In genomic region chr5:89071941-89072331, GRCh38 we compare ENCODE assay signal across 11 cellular contexts.
DNase-seq lines count a peak whose midpoint lies in the region; ATAC-seq and TF ChIP-seq lines count a peak whose summit lies in the region.
"Had no signal": no experiment of that assay in that cellular context is flagged by ENCODE, and none has a peak within 500 bp of the region (broad histone marks: within the 10 kb centered on the region; RNA-seq: fewer than 3 reads in every experiment).

No MANE protein-coding gene starts in this region.

- peak overlapping the region; percentile 53 for H3K9ac ChIP-seq in OCI-LY3 (ENCODE audit: low read length)

- ATAC-seq in GM18498 (IDR thresholded peaks at IDR 0.05; ENCODE audit: unreplicated experiment): peak; percentile 69
- ATAC-seq in HG02981 (IDR thresholded peaks at IDR 0.05; ENCODE audit: unreplicated experiment): peak; percentile 71

- no peaks in the 10 kb centered on the region for H3K79me2 ChIP-seq in OCI-LY3 (ENCODE audit: low read length)

- H4K20me1 ChIP-seq in OCI-LY3 (ENCODE audit: insufficient read depth, low read length): no peaks in the 10 kb centered on the region

- peak overlapping the region; percentile 63 for H3K4me2 ChIP-seq in OCI-LY3 (ENCODE audit: low read length)

- no peaks in the 10 kb centered on the region for H3K9me3 ChIP-seq in OCI-LY3 (ENCODE audit: insufficient read depth, low read length)

- DNase-seq in GM20000 (ENCODE audit: low spot score): peak; percentile 21
- no peak for DNase-seq in NCI-H69 (lab: John Stamatoyannopoulos, UW)
- DNase-seq in activated CD4-positive, alpha-beta T cell treated with anti-CD3 and anti-CD28 coated beads for 4 hours: no peak
- no peak for DNase-seq in nucleus accumbens (lab: John Stamatoyannopoulos, UW)
- DNase-seq in activated T-cell treated with anti-CD3 and anti-CD28 coated beads for 4 hours: no peak
- DNase-seq: amniotic stem cell, IMR-90, NCI-H2171 treated with DMSO at 0.1 percent for 48 hours had no signal

- H3K36me3 ChIP-seq in OCI-LY3 (replicated peaks; ENCODE audit: low read depth, low read length): no peaks in the 10 kb centered on the region

- H3K27me3 ChIP-seq in OCI-LY3 (ENCODE audit: low read depth, low read length): no peaks in the 10 kb centered on the region

- TF ChIP-seq CTCF in GM20000 (IDR thresholded peaks at IDR 0.05; ENCODE audit: extremely low read depth, missing control alignments) (no peak), OCI-LY3 (IDR thresholded peaks at IDR 0.05; ENCODE audit: low read depth, low read length) (no peak)

- H3K27ac ChIP-seq in OCI-LY3 (ENCODE audit: low read length): peak overlapping the region; percentile 52

- peak overlapping the region; percentile 55 for H3K4me3 ChIP-seq in OCI-LY3 (ENCODE audit: low read length)

- peaks cover 24% of the 10 kb centered on the region for H3K4me1 ChIP-seq in OCI-LY3 (ENCODE audit: low read length)

- H2AFZ ChIP-seq in OCI-LY3 (ENCODE audit: low read depth, low read length): peak overlapping the region; percentile 64
